1 cellular context compared by ENCODE assay signal in the genomic region with DNA sequence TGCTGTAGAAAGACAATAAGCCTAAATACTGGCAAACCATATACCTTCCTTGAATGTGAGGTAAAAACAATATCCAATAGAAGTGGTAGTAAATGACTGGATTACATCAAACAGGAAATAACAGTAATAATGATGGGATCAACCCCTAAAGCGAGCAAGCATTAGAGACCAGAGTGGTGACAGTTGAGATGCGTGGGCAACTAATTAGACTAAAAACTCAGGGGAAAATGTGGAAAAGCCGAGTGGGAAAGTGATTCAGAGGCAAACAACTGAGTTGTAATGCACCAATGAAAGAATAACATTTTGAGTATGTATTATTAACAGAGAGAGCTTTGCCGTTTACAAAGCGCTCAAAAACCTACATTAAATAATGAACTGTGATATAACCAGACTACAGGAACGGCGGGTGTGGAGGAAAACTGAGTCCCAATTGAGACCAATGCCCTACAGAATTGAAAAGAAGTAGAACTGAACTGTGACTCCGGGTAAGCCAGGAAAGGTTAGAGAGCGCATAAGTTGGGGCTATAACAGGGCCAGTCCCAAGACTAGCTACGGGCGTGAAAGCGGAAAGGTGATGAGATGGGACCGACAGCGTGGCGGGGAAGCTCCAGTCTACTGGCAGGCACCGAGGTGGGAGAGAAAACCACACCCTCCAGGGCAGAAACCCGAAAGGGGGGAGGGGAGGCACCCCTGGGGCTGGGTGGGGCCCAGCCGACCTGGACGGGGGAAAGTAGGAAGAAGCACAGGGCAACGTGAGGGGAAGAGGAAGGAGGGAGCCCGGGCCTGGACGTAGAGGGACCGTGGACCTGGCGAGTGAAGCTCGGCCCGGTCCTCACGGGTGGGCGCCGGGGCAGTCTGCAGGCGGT.
TF ChIP-seq lines count a peak whose summit lies in the region.

No MANE protein-coding gene starts in this region.

TF ChIP-seq in SK-N-SH, 30 proteins besides CTCF, POLR2A, EP300 and RAD21 (continued from another document):
- TF ChIP-seq, protein P1, sequence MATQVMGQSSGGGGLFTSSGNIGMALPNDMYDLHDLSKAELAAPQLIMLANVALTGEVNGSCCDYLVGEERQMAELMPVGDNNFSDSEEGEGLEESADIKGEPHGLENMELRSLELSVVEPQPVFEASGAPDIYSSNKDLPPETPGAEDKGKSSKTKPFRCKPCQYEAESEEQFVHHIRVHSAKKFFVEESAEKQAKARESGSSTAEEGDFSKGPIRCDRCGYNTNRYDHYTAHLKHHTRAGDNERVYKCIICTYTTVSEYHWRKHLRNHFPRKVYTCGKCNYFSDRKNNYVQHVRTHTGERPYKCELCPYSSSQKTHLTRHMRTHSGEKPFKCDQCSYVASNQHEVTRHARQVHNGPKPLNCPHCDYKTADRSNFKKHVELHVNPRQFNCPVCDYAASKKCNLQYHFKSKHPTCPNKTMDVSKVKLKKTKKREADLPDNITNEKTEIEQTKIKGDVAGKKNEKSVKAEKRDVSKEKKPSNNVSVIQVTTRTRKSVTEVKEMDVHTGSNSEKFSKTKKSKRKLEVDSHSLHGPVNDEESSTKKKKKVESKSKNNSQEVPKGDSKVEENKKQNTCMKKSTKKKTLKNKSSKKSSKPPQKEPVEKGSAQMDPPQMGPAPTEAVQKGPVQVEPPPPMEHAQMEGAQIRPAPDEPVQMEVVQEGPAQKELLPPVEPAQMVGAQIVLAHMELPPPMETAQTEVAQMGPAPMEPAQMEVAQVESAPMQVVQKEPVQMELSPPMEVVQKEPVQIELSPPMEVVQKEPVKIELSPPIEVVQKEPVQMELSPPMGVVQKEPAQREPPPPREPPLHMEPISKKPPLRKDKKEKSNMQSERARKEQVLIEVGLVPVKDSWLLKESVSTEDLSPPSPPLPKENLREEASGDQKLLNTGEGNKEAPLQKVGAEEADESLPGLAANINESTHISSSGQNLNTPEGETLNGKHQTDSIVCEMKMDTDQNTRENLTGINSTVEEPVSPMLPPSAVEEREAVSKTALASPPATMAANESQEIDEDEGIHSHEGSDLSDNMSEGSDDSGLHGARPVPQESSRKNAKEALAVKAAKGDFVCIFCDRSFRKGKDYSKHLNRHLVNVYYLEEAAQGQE (IDR thresholded peaks at IDR 0.05; ENCODE audit: low read depth, low read length) = no peak
